14 cellular contexts compared by ENCODE assay signal in the genomic region with DNA sequence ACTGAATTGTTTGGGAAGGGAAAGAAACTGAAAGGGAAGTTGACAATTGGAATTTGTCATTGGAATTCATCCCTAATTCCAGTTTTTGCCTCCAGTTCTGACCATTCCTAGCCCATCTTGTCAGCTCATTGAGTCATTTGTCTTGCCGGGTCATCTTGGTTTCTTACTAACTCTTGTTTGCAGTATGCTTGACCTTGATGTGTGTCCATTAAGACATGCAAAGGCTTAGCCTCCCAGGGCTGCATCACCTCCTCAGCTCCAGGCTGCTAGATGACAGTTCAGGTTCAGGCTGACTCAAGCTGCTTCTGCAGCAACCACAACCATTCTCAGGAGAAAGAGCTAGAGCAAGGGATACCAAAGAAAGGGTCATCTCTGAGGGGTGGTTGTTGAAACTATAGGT.
DNase-seq lines count a peak whose midpoint lies in the region; ATAC-seq and TF ChIP-seq lines count a peak whose summit lies in the region.
"Had no signal": no experiment of that assay in that cellular context is flagged by ENCODE, and none has a peak within 500 bp of the region (broad histone marks: within the 10 kb centered on the region; RNA-seq: fewer than 3 reads in every experiment).

No MANE protein-coding gene starts in this region.

- H3K36me3 Mint-ChIP-seq in CD4-positive, alpha-beta T cell (ENCODE audit: low read depth) = no peaks in the 10 kb centered on the region

- H3K27ac Mint-ChIP-seq in CD4-positive, alpha-beta T cell = no peak overlapping the region
- H3K27ac Mint-ChIP-seq: activated T-cell treated with anti-CD3 and anti-CD28 coated beads, Interleukin-2, amount 50 U/mL, for 24 hours had no signal

- H3K27ac ChIP-seq in PC-3 (ENCODE audit: low read length) = peak overlapping the region; percentile 98
- H3K27ac ChIP-seq in CD4-positive, alpha-beta T cell (ENCODE audit: low read depth, low read length) = no peak overlapping the region
- H3K27ac ChIP-seq: right atrium auricular region had no signal

- peaks cover 4% of the 10 kb centered on the region for H3K27me3 Mint-ChIP-seq in CD4-positive, alpha-beta T cell

- H3F3A ChIP-seq in PC-3 (ENCODE audit: low read length, unreplicated experiment) = peaks cover 11% of the 10 kb centered on the region

- peak; percentile 57 for ATAC-seq in PC-3
- ATAC-seq in HG02981 (IDR thresholded peaks at IDR 0.05; ENCODE audit: unreplicated experiment) = no peak
- ATAC-seq in CD4-positive, alpha-beta T cell (ENCODE audit: poor library complexity) = no peak
- no peak for ATAC-seq in GM18517 (IDR thresholded peaks at IDR 0.05; ENCODE audit: unreplicated experiment)

- no peaks in the 10 kb centered on the region for H3K4me1 Mint-ChIP-seq in CD4-positive, alpha-beta T cell (ENCODE audit: low read depth)

- H3K9ac ChIP-seq in PC-3 (ENCODE audit: low read length) = peak overlapping the region; percentile 72

- peak; percentile 12 for DNase-seq in GM03348 (ENCODE audit: low spot score)
- DNase-seq in PC-3 = peak; percentile 81
- peak; percentile 36 for DNase-seq in dedifferentiated amniotic fluid mesenchymal stem cell (ENCODE audit: extremely low spot score)
- peak; percentile 36 for DNase-seq in non-pigmented ciliary epithelial cell (ENCODE audit: low read depth)
- DNase-seq in H7 = no peak
- no peak for DNase-seq in CD4-positive, alpha-beta T cell
- DNase-seq: activated T-cell treated with anti-CD3 and anti-CD28 coated beads, Interleukin-2, amount 50 U/mL, for 24 hours; NCI-H1417; NCI-H748 treated with DMSO at 0.1 percent for 48 hours; SHP77 treated with DMSO at 0.1 percent for 48 hours; substantia nigra had no signal

- H3K4me3 ChIP-seq in PC-3 (ENCODE audit: low read length) = peak overlapping the region; percentile 17; the same call in 1 of the 2 replicates
- H3K4me3 ChIP-seq in H7 (ENCODE audit: insufficient read depth, low read depth, low read length) = no peak overlapping the region
- H3K4me3 ChIP-seq: right atrium auricular region had no signal

- H2AFZ ChIP-seq in PC-3 (ENCODE audit: low read length) = no peak overlapping the region

- BruUV-seq in PC-3 (replicated peaks; lab: Mats Ljungman, UMichigan) = TSS peak; percentile 97

- H3K4me2 ChIP-seq in PC-3 (ENCODE audit: low read length) = peak overlapping the region; percentile 61

- H3K9me3 Mint-ChIP-seq in CD4-positive, alpha-beta T cell = peaks cover 2% of the 10 kb centered on the region
- H3K9me3 Mint-ChIP-seq: activated T-cell treated with anti-CD3 and anti-CD28 coated beads, Interleukin-2, amount 50 U/mL, for 24 hours had no signal

- H3K27me3 ChIP-seq in PC-3 (ENCODE audit: low read length) = no peaks in the 10 kb centered on the region
- H3K27me3 ChIP-seq in H7 (ENCODE audit: control insufficient read depth, insufficient read depth, low read length) = no peaks in the 10 kb centered on the region; the same call in 1 of the 2 replicates
- no peaks in the 10 kb centered on the region for H3K27me3 ChIP-seq in CD4-positive, alpha-beta T cell (ENCODE audit: control insufficient read depth, insufficient read depth, low read length)
- H3K27me3 ChIP-seq: right atrium auricular region had no signal

- H3K9me3 ChIP-seq in PC-3 (ENCODE audit: low read length) = no peaks in the 10 kb centered on the region
- no peaks in the 10 kb centered on the region for H3K9me3 ChIP-seq in CD4-positive, alpha-beta T cell (ENCODE audit: control insufficient read depth, low read length)
- H3K9me3 ChIP-seq: right atrium auricular region had no signal

- no peaks in the 10 kb centered on the region for H3K9me2 ChIP-seq in PC-3 (replicated peaks; ENCODE audit: low read length)

- POLR2A ChIA-PET in PC-3 (lab: Charles Lee; ENCODE audit: unreplicated experiment) = no interaction called here
- POLR2A ChIA-PET in CD4-positive, alpha-beta T cell (lab: Charles Lee) = no interaction called here

- H3K4me3 Mint-ChIP-seq in CD4-positive, alpha-beta T cell = no peak overlapping the region
- H3K4me3 Mint-ChIP-seq: activated T-cell treated with anti-CD3 and anti-CD28 coated beads, Interleukin-2, amount 50 U/mL, for 24 hours had no signal

- no peaks in the 10 kb centered on the region for H3K79me2 ChIP-seq in PC-3 (ENCODE audit: low read length)

- no peaks in the 10 kb centered on the region for H3K36me3 ChIP-seq in PC-3 (ENCODE audit: low read depth, low read length)
- no peaks in the 10 kb centered on the region for H3K36me3 ChIP-seq in H7 (replicated peaks; ENCODE audit: control insufficient read depth, insufficient read depth, low read length)
- H3K36me3 ChIP-seq: right atrium auricular region had no signal

- H3K4me1 ChIP-seq in PC-3 (ENCODE audit: insufficient read depth, low read length) = peaks cover 24% of the 10 kb centered on the region
- H3K4me1 ChIP-seq: right atrium auricular region had no signal

- CTCF ChIA-PET in PC-3 (lab: Charles Lee) = no interaction called here
- CTCF ChIA-PET in CD4-positive, alpha-beta T cell (lab: Charles Lee) = interaction anchor here (1.2 kb wide), 1 partner anchor 21 kb away, joined by 3 read pairs; no protein-coding TSS in a partner anchor

- intact Hi-C loops in PC-3 (cut with micrococcal nuclease) = no loop called here
- intact Hi-C loops in CD4-positive, alpha-beta T cell (cut with DNase I, micrococcal nuclease) = no loop called here

- no peak for TF ChIP-seq CTCF in PC-3 (conservative IDR thresholded peaks at IDR 0.05; ENCODE audit: low read depth, low read length)
- no peak for TF ChIP-seq CTCF in CD4-positive, alpha-beta T cell (IDR thresholded peaks at IDR 0.05)

- H4K20me1 ChIP-seq in PC-3 (ENCODE audit: low read length) = no peaks in the 10 kb centered on the region

Comparison
In these comparisons a context has a peak if more than half of its experiments do, and no peak if none do; other contexts are left out.
1. DNase-seq: peak in GM03348 (single experiment), PC-3 (single experiment), dedifferentiated amniotic fluid mesenchymal stem cell (single experiment) and non-pigmented ciliary epithelial cell (single experiment); none in H7 (single experiment) and CD4-positive, alpha-beta T cell (0 of 10).